23 cellular contexts compared by ENCODE assay signal in genomic region chr2:183597841-183598240, GRCh38.
"Had no signal": no experiment of that assay in that cellular context is flagged by ENCODE, and none has a peak within 500 bp of the region (broad histone marks: within the 10 kb centered on the region; RNA-seq: fewer than 3 reads in every experiment).

No MANE protein-coding gene starts in this region.

- H3K27ac Mint-ChIP-seq: endodermal cell; natural killer cell treated with Interleukin-12 subunit alpha and Interleukin-12 subunit beta and Interleukin-15 and Interleukin-18, amount 100 ng/mL, for 72 hours had no signal

- H3K36me3 Mint-ChIP-seq: natural killer cell treated with Interleukin-12 subunit alpha and Interleukin-12 subunit beta and Interleukin-15 and Interleukin-18, amount 100 ng/mL, for 72 hours had no signal

- H3K4me3 Mint-ChIP-seq: endodermal cell; natural killer cell treated with Interleukin-12 subunit alpha and Interleukin-12 subunit beta and Interleukin-15 and Interleukin-18, amount 100 ng/mL, for 72 hours had no signal

- H3K9me3 Mint-ChIP-seq: endodermal cell had no signal

- H3K9me3 ChIP-seq: esophagus muscularis mucosa, gastroesophageal sphincter, left ventricle myocardium inferior, lower lobe of right lung, psoas muscle, sigmoid colon, stomach, thoracic aorta, transverse colon had no signal

- ATAC-seq: gastroesophageal sphincter; lower lobe of right lung; natural killer cell treated with Interleukin-12 subunit alpha and Interleukin-12 subunit beta and Interleukin-15 and Interleukin-18, amount 100 ng/mL, for 72 hours; psoas muscle had no signal

- DNase-seq: effector CD4-positive, alpha-beta T cell; endodermal cell; glutamatergic neuron; islet precursor cell; left ventricle myocardium inferior; lower lobe of right lung; mesenchymal stem cell; midbrain; psoas muscle; sigmoid colon; stimulated activated CD4-positive, alpha-beta T cell treated with anti-CD3 and anti-CD28 coated beads, Interleukin-2, amount 100 ng/mL, for 24 hours; stimulated activated CD4-positive, alpha-beta T cell treated with anti-CD3 and anti-CD28 coated beads, Interleukin-4, amount 100 ng/mL, for 4 hours; stimulated activated naive CD4-positive, alpha-beta T cell; stomach; substantia nigra; transverse colon had no signal

- H3K27me3 ChIP-seq: esophagus muscularis mucosa, gastroesophageal sphincter, sigmoid colon, stomach, transverse colon had no signal

- H3K27me3 Mint-ChIP-seq: natural killer cell treated with Interleukin-12 subunit alpha and Interleukin-12 subunit beta and Interleukin-15 and Interleukin-18, amount 100 ng/mL, for 72 hours had no signal

- H3K4me3 ChIP-seq: coronary artery, esophagus muscularis mucosa, gastroesophageal sphincter, left ventricle myocardium inferior, lower lobe of right lung, psoas muscle, sigmoid colon, skin epidermis, stomach, thoracic aorta, transverse colon had no signal

- H3K36me3 ChIP-seq: esophagus muscularis mucosa, gastroesophageal sphincter, left ventricle myocardium inferior, lower lobe of right lung, sigmoid colon, stomach, thoracic aorta, transverse colon had no signal

- H3K27ac ChIP-seq: coronary artery, esophagus muscularis mucosa, gastroesophageal sphincter, left ventricle myocardium inferior, lower lobe of right lung, parathyroid adenoma, psoas muscle, sigmoid colon, skin epidermis, stomach, thoracic aorta, transverse colon had no signal

- H3K4me1 ChIP-seq: esophagus muscularis mucosa, gastroesophageal sphincter, left ventricle myocardium inferior, lower lobe of right lung, parathyroid adenoma, psoas muscle, sigmoid colon, stomach, transverse colon had no signal
